ENCODE assay signal across 8 cellular contexts in genomic region chr12:112937741-112938719, GRCh38.
A peak's percentile ranks its signal among the peaks of the same experiment; 100 is the strongest.
DNase-seq lines count a peak whose midpoint lies in the region; ATAC-seq and TF ChIP-seq lines count a peak whose summit lies in the region.

OAS3 (plus strand) TSS chr12:112938474; CDS start chr12:112938531, 57 bp downstream.

- CTCF ChIA-PET in GM10248 (lab: Yijun Ruan, JAX) = interaction anchor here (1.1 to 1.6 kb wide), 5 partner anchors 13 to 55 kb away, joined by 3 to 11 read pairs (median 4); no protein-coding TSS in a partner anchor

- ATAC-seq in HG03354 (IDR thresholded peaks at IDR 0.05; ENCODE audit: poor library complexity, severe bottlenecking, unreplicated experiment) (peak; percentile 53), RWPE2 (ENCODE audit: low read depth) (peak; percentile 57), HG03108 (IDR thresholded peaks at IDR 0.05; ENCODE audit: unreplicated experiment) (no peak)

- DNase-seq in GM10248 (ENCODE audit: extremely low spot score) (peak; percentile 69), RWPE2 (ENCODE audit: low spot score) (peak; percentile 82), germinal center (ENCODE audit: low spot score) (peak; percentile 50), nucleus accumbens (lab: John Stamatoyannopoulos, UW) (peak in 37 of 56 donors; percentile 4 to 65 (median 15)), substantia nigra (lab: John Stamatoyannopoulos, UW) (peak in 38 of 49 donors; percentile 1 to 81 (median 29))
- peak; percentile 70 for DNase-seq in activated naive CD4-positive, alpha-beta T cell treated with Interleukin-2 at 50 U/mL for 16 hours

- POLR2A ChIA-PET in GM10248 (lab: Yijun Ruan, JAX) = no interaction called here

- no peak for TF ChIP-seq CTCF in GM10248 (IDR thresholded peaks at IDR 0.05; ENCODE audit: control extremely low read depth, extremely low read depth, low read depth, missing control alignments)
- no peak for TF ChIP-seq CTCF in RWPE2 (IDR thresholded peaks at IDR 0.05; ENCODE audit: poor library complexity, severe bottlenecking)

- H3K4me3 ChIP-seq in RWPE2 (ENCODE audit: severe bottlenecking) = peak within 1 kb of the TSS; percentile 54

- peaks cover 5% of the 10 kb centered on the region for H3K36me3 ChIP-seq in RWPE2 (ENCODE audit: low read depth)

- no peaks in the 10 kb centered on the region for H3K9me3 ChIP-seq in RWPE2 (ENCODE audit: severe bottlenecking)

- peaks cover 19% of the 10 kb centered on the region for H3K4me1 ChIP-seq in RWPE2 (ENCODE audit: insufficient read depth, poor library complexity, severe bottlenecking)

- H3K27me3 ChIP-seq in RWPE2 (ENCODE audit: insufficient read depth, poor library complexity, severe bottlenecking) = no peaks in the 10 kb centered on the region

- peak within 1 kb of the TSS; percentile 79 for H3K27ac ChIP-seq in RWPE2 (ENCODE audit: poor library complexity, severe bottlenecking)
- H3K27ac ChIP-seq in substantia nigra (ENCODE audit: low read depth, low read length, poor library complexity, severe bottlenecking) = peak within 1 kb of the TSS; percentile 51

Comparison
In these comparisons a context has a peak if more than half of its experiments do, and no peak if none do; other contexts are left out.
1. DNase-seq: peak in every context shown above with its lines; median percentile 82 in RWPE2; 70 in activated naive CD4-positive, alpha-beta T cell treated with Interleukin-2 at 50 U/mL for 16 hours; 69 in GM10248; 50 in germinal center; 29 in substantia nigra; 15 in nucleus accumbens.